In genomic region chr19:31897292-31897691, GRCh38 we compare ENCODE assay signal across 3 cellular contexts.
"Had no signal": no experiment of that assay in that cellular context is flagged by ENCODE, and none has a peak within 500 bp of the region (broad histone marks: within the 10 kb centered on the region; RNA-seq: fewer than 3 reads in every experiment).

No MANE protein-coding gene starts in this region.

- H3K4me3 ChIP-seq: GM12878 had no signal

- DNase-seq: GDM1, GF-D8 had no signal
